In the genomic region with DNA sequence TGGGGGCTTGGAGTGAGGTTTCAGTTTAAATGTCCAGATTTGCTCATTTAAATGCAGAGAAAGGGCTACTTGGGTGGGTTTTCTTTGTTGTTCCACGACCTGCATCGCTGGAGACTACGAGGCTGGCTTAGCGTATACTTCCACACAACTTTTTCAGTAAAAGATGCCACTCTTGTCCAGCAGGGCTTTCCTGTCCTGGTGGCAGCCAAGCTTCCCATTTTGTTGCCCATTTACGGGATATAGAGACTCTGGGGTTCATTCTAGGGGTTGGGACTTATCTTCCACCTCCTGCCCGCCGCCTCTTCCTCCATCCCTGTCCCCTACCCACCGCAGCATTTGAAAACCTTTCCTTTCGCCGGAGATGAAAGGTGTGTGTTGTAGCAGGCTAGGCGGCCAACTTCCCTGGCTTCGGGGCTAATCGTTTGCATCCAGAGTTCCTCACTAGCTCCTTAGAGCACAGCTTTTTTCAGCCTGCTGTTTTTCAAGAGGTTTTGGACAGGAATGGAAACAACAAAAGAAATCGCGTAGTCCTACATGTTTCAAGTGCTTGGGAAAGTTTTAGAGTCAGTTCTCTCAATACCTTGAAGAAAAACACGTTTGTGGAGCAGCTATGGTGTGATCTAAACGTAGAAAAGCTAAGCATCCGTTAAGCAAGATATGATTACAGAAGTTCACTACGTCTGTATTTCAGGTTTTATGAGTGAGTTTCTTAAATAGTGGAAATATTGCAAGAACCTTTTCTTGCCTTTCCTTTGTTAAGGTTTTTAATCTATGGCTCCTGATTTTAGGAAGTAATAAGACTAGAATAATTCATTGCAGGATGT, we compare ENCODE assay signal across 1 cellular context.
TF ChIP-seq lines count a peak whose summit lies in the region.

No MANE protein-coding gene starts in this region.

TF ChIP-seq in WTC11, 78 proteins besides CTCF, POLR2A, EP300 and RAD21 (continued from another document):
- TF ChIP-seq, protein P1, sequence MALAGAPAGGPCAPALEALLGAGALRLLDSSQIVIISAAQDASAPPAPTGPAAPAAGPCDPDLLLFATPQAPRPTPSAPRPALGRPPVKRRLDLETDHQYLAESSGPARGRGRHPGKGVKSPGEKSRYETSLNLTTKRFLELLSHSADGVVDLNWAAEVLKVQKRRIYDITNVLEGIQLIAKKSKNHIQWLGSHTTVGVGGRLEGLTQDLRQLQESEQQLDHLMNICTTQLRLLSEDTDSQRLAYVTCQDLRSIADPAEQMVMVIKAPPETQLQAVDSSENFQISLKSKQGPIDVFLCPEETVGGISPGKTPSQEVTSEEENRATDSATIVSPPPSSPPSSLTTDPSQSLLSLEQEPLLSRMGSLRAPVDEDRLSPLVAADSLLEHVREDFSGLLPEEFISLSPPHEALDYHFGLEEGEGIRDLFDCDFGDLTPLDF (CRISPR knock-in tag; IDR thresholded peaks at IDR 0.05) = no peak
- TF ChIP-seq FOXJ3 (CRISPR knock-in tag; IDR thresholded peaks at IDR 0.05; ENCODE audit: borderline replicate concordance) = no peak
- TF ChIP-seq, protein P2, sequence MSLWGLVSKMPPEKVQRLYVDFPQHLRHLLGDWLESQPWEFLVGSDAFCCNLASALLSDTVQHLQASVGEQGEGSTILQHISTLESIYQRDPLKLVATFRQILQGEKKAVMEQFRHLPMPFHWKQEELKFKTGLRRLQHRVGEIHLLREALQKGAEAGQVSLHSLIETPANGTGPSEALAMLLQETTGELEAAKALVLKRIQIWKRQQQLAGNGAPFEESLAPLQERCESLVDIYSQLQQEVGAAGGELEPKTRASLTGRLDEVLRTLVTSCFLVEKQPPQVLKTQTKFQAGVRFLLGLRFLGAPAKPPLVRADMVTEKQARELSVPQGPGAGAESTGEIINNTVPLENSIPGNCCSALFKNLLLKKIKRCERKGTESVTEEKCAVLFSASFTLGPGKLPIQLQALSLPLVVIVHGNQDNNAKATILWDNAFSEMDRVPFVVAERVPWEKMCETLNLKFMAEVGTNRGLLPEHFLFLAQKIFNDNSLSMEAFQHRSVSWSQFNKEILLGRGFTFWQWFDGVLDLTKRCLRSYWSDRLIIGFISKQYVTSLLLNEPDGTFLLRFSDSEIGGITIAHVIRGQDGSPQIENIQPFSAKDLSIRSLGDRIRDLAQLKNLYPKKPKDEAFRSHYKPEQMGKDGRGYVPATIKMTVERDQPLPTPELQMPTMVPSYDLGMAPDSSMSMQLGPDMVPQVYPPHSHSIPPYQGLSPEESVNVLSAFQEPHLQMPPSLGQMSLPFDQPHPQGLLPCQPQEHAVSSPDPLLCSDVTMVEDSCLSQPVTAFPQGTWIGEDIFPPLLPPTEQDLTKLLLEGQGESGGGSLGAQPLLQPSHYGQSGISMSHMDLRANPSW (CRISPR knock-in tag; conservative IDR thresholded peaks at IDR 0.05; ENCODE audit: low read depth) = no peak
- TF ChIP-seq, protein P3, sequence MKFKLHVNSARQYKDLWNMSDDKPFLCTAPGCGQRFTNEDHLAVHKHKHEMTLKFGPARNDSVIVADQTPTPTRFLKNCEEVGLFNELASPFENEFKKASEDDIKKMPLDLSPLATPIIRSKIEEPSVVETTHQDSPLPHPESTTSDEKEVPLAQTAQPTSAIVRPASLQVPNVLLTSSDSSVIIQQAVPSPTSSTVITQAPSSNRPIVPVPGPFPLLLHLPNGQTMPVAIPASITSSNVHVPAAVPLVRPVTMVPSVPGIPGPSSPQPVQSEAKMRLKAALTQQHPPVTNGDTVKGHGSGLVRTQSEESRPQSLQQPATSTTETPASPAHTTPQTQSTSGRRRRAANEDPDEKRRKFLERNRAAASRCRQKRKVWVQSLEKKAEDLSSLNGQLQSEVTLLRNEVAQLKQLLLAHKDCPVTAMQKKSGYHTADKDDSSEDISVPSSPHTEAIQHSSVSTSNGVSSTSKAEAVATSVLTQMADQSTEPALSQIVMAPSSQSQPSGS (CRISPR knock-in tag; IDR thresholded peaks at IDR 0.05; ENCODE audit: borderline replicate concordance, low read depth) = no peak
- no peak for TF ChIP-seq GRHL2 (CRISPR knock-in tag; IDR thresholded peaks at IDR 0.05; ENCODE audit: insufficient replicate concordance, severe bottlenecking)
- no peak for TF ChIP-seq NFATC4 (CRISPR knock-in tag; IDR thresholded peaks at IDR 0.05)
- TF ChIP-seq, protein P4, sequence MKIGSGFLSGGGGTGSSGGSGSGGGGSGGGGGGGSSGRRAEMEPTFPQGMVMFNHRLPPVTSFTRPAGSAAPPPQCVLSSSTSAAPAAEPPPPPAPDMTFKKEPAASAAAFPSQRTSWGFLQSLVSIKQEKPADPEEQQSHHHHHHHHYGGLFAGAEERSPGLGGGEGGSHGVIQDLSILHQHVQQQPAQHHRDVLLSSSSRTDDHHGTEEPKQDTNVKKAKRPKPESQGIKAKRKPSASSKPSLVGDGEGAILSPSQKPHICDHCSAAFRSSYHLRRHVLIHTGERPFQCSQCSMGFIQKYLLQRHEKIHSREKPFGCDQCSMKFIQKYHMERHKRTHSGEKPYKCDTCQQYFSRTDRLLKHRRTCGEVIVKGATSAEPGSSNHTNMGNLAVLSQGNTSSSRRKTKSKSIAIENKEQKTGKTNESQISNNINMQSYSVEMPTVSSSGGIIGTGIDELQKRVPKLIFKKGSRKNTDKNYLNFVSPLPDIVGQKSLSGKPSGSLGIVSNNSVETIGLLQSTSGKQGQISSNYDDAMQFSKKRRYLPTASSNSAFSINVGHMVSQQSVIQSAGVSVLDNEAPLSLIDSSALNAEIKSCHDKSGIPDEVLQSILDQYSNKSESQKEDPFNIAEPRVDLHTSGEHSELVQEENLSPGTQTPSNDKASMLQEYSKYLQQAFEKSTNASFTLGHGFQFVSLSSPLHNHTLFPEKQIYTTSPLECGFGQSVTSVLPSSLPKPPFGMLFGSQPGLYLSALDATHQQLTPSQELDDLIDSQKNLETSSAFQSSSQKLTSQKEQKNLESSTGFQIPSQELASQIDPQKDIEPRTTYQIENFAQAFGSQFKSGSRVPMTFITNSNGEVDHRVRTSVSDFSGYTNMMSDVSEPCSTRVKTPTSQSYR (CRISPR knock-in tag; IDR thresholded peaks at IDR 0.05) = no peak
